ENCODE assay signal across 8 cellular contexts in genomic region chr3:49357466-49358216, GRCh38. TPM values are rescaled to one million over a fixed set of nuclear protein-coding genes. Genes with fewer than 3 reads are reported as not detected.
A peak's percentile ranks its signal among the peaks of the same experiment; 100 is the strongest.
DNase-seq lines count a peak whose midpoint lies in the region; ATAC-seq, FAIRE-seq and TF ChIP-seq lines count a peak whose summit lies in the region.

No MANE protein-coding gene starts in this region.

- no peaks in the 10 kb centered on the region; the same call in 2 of the 3 replicates for H3K79me2 ChIP-seq in K562 (ENCODE audit: control insufficient read depth, insufficient read depth, low read length)

- CTCF ChIA-PET in K562 (lab: Yijun Ruan, JAX; ENCODE audit: low intra/inter-chr PET ratio): no interaction called here

- H4K20me1 ChIP-seq in K562 (replicated peaks; ENCODE audit: control insufficient read depth, insufficient read depth, low read length): no peaks in the 10 kb centered on the region

- DNase-seq in T-helper 22 cell (ENCODE audit: low read depth): peak; percentile 21
- no peak for DNase-seq in K562 (ENCODE audit: extremely low read depth in 1 of 4, low spot score in 3 of 4)
- no peak for DNase-seq in SHP77 (lab: John Stamatoyannopoulos, UW)

- H3K9ac ChIP-seq in K562 (ENCODE audit: insufficient read depth in 1 of 2, low read depth in 2 of 2, low read length in 2 of 2) (no peak overlapping the region), iPS-18a (ENCODE audit: low read length) (peak overlapping the region; percentile 69), skeletal muscle tissue (ENCODE audit: low read depth in 1 of 3, low read length in 3 of 3) (peak overlapping the region; percentile 68 to 75 (median 70))

- TF ChIP-seq CTCF in K562 (IDR thresholded peaks at IDR 0.05 in 2 of 3, conservative IDR thresholded peaks at IDR 0.05 in 1 of 3; ENCODE audit: insufficient read depth in 2 of 3, low read depth in 1 of 3, low read length in 3 of 3): no peak

- no peak for TF ChIP-seq POLR2A in K562 (conservative IDR thresholded peaks at IDR 0.05)

- no peaks in the 10 kb centered on the region for H3K9me1 ChIP-seq in K562 (ENCODE audit: control insufficient read depth, insufficient read depth, low read length)

- no peak overlapping the region for H3K4me3 ChIP-seq in K562
- H3K4me3 ChIP-seq in iPS-18a (ENCODE audit: low read length): peak overlapping the region; percentile 80
- H3K4me3 ChIP-seq in skeletal muscle tissue (ENCODE audit: low read length in 3 of 3): peak overlapping the region; percentile 76 to 87 (median 83)

- H3K9me3 ChIP-seq in K562 (replicated peaks; ENCODE audit: control insufficient read depth, insufficient read depth, low read depth, low read length) (no peaks in the 10 kb centered on the region), iPS-18a (ENCODE audit: control insufficient read depth, low read depth, low read length) (no peaks in the 10 kb centered on the region), skeletal muscle tissue (ENCODE audit: control insufficient read depth in 3 of 3, low read length in 3 of 3) (no peaks in the 10 kb centered on the region)

- no peak for FAIRE-seq in K562 (lab: Jason Lieb, UNC)

- H3K36me3 ChIP-seq in K562 (ENCODE audit: control insufficient read depth, insufficient read depth, low read length) (peaks cover 52% of the 10 kb centered on the region; the same call in 2 of the 3 replicates), iPS-18a (ENCODE audit: control insufficient read depth, low read depth, low read length) (peaks cover 28% of the 10 kb centered on the region), skeletal muscle tissue (ENCODE audit: control insufficient read depth in 3 of 3, insufficient read depth in 3 of 3, low read length in 3 of 3) (peaks cover 26 to 28% (median 27%) of the 10 kb centered on the region in 3 donors)

- H3K4me2 ChIP-seq in K562 (ENCODE audit: insufficient read depth, low read length): no peak overlapping the region

- no peak for TF ChIP-seq EP300 in K562 (IDR thresholded peaks at IDR 0.05; ENCODE audit: low read length)

- no peak overlapping the region for H2AFZ ChIP-seq in K562 (ENCODE audit: low read depth, low read length)

- H3K27me3 ChIP-seq in K562 (ENCODE audit: control insufficient read depth in 2 of 2, insufficient read depth in 2 of 2, low read length in 2 of 2): no peaks in the 10 kb centered on the region
- H3K27me3 ChIP-seq in iPS-18a (ENCODE audit: control insufficient read depth, insufficient read depth, low read length): no peaks in the 10 kb centered on the region
- no peaks in the 10 kb centered on the region for H3K27me3 ChIP-seq in skeletal muscle tissue (ENCODE audit: control insufficient read depth in 3 of 3, insufficient read depth in 3 of 3, low read length in 3 of 3)

- H3K4me1 ChIP-seq in K562 (replicated peaks in 1 of 2; ENCODE audit: control insufficient read depth in 2 of 2, insufficient read depth in 2 of 2, low read length in 2 of 2) (peaks cover 0 to 2% of the 10 kb centered on the region in 2 experiments; a peak in 4 of 5 replicates), iPS-18a (ENCODE audit: control insufficient read depth, low read depth, low read length) (peaks cover 11% of the 10 kb centered on the region), skeletal muscle tissue (ENCODE audit: control insufficient read depth in 3 of 3, insufficient read depth in 3 of 3, low read length in 3 of 3) (peaks cover 22 to 26% (median 24%) of the 10 kb centered on the region in 3 donors)

- POLR2A ChIA-PET in K562 (lab: Yijun Ruan, JAX): no interaction called here

- 90% methylated on average over 13 of the region's 61 CpGs for WGBS in K562 (ENCODE audit: insufficient coverage, low coverage, missing lambda C conversion rate)

- ATAC-seq in GM18861 (IDR thresholded peaks at IDR 0.05; ENCODE audit: unreplicated experiment) (peak; percentile 9), HG03108 (IDR thresholded peaks at IDR 0.05; ENCODE audit: unreplicated experiment) (peak; percentile 8), K562 (no peak; the same call in 2 of the 3 replicates), HG02588 (IDR thresholded peaks at IDR 0.05; ENCODE audit: unreplicated experiment) (no peak)

- BruUV-seq in K562 (replicated peaks; lab: Mats Ljungman, UMichigan): no TSS peak

- no peak for TF ChIP-seq RAD21 in K562 (CRISPR knock-in tag; conservative IDR thresholded peaks at IDR 0.05 in 1 of 2, IDR thresholded peaks at IDR 0.05 in 1 of 2)

- H3K27ac ChIP-seq in K562 (ENCODE audit: extremely low read depth, low read depth, low read length) (no peak overlapping the region), iPS-18a (ENCODE audit: low read length) (peak overlapping the region; percentile 13), skeletal muscle tissue (ENCODE audit: low read depth, low read length) (peak overlapping the region; percentile 72)

- in situ Hi-C loops in K562 (cut with MboI): no loop called here

- intact Hi-C loops in K562 (cut with micrococcal nuclease): no loop called here

RNA-seq across cellular contexts. Expression of gene GPX1, which starts 0.5 kb away (rescaled TPM):
- total RNA-seq in K562 (2011; cell fraction: chromatin; rRNA removed; ENCODE audit: low replicate concordance): 4.0 and 12.8 TPM in 2 replicates
- 6.8 and 7.7 TPM in 2 replicates for total RNA-seq in K562 (2011; cell fraction: nucleolus; rRNA removed)
- total RNA-seq in K562 (2011; cell fraction: nucleoplasm; rRNA removed): 2.8 and 3.7 TPM in 2 replicates
- total RNA-seq in K562 (2014; rRNA removed) (0.57 TPM in 1 of 2 replicates, not detected in the other), K562 (2014; rRNA removed; fragmentation: Illumina TruSeq; extraction: Trizol) (not detected in 2 replicates), K562 (2015; rRNA removed; fragmentation: Illumina TruSeq; extraction: Trizol) (0.25 TPM in 1 of 2 replicates, not detected in the other), K562 (2021) (1.3 and 1.6 TPM in 2 replicates), skeletal muscle tissue (89.2 TPM)
- polyA plus RNA-seq in K562 (2011; rRNA removed) (0.08 TPM in 1 of 2 replicates, not detected in the other), K562 (2014; fragmentation: Illumina TruSeq; extraction: Trizol) (not detected in 2 replicates), K562 (2014; fragmentation: Nextera tagmentation; extraction: Ambion mirVana) (under 1 TPM in 1 of 2 experiments, not detected in 1; 0.08 TPM), K562 (2014; rRNA removed) (0.09 and 0.16 TPM in 2 replicates)
- 0.12 and 0.15 TPM in 2 replicates for polyA plus RNA-seq in K562 (2011; cell fraction: cytosol; rRNA removed)
- 1.0 and 2.1 TPM in 2 replicates for polyA plus RNA-seq in K562 (2011; cell fraction: nucleus; rRNA removed)
- polyA plus RNA-seq in K562 (2012): 0.37 TPM in 1 of 2 replicates, not detected in the other
- 0.32 and 0.60 TPM in 2 replicates for polyA minus RNA-seq in K562 (2011; rRNA and poly(A)+ RNA removed)
- 2.0 and 3.9 TPM in 2 replicates for polyA minus RNA-seq in K562 (2011; cell fraction: cytosol; rRNA and poly(A)+ RNA removed)
- polyA minus RNA-seq in K562 (2011; cell fraction: nucleus; rRNA and poly(A)+ RNA removed): 2.7 and 3.6 TPM in 2 replicates

RNA-seq across cellular contexts. Expression of gene USP4, which starts 17.8 kb away (rescaled TPM):
- 133 and 164 TPM in 2 replicates for total RNA-seq in K562 (2011; cell fraction: chromatin; rRNA removed; ENCODE audit: low replicate concordance)
- total RNA-seq in K562 (2011; cell fraction: nucleolus; rRNA removed): 65.0 and 68.9 TPM in 2 replicates
- total RNA-seq in K562 (2011; cell fraction: nucleoplasm; rRNA removed): 73.2 and 84.3 TPM in 2 replicates
- total RNA-seq in K562 (2014; rRNA removed) (11.8 and 22.1 TPM in 2 replicates), K562 (2014; rRNA removed; fragmentation: Illumina TruSeq; extraction: Trizol) (21.3 and 21.7 TPM in 2 replicates), K562 (2015; rRNA removed; fragmentation: Illumina TruSeq; extraction: Trizol) (20.8 and 21.1 TPM in 2 replicates), K562 (2021) (26.7 and 29.5 TPM in 2 replicates), skeletal muscle tissue (18.3 TPM)
- polyA plus RNA-seq in K562 (2011; rRNA removed) (34.2 and 40.4 TPM in 2 replicates), K562 (2014; fragmentation: Illumina TruSeq; extraction: Trizol) (24.7 and 28.2 TPM in 2 replicates), K562 (2014; fragmentation: Nextera tagmentation; extraction: Ambion mirVana) (10 to 100 TPM; 15.4 to 22.9 TPM), K562 (2014; rRNA removed) (20.4 and 26.1 TPM in 2 replicates)
- 15.9 and 25.7 TPM in 2 replicates for polyA plus RNA-seq in K562 (2011; cell fraction: cytosol; rRNA removed)
- 41.0 and 48.6 TPM in 2 replicates for polyA plus RNA-seq in K562 (2011; cell fraction: nucleus; rRNA removed)
- polyA plus RNA-seq in K562 (2012): 15.9 and 17.4 TPM in 2 replicates
- 92.0 and 112 TPM in 2 replicates for polyA minus RNA-seq in K562 (2011; rRNA and poly(A)+ RNA removed)
- polyA minus RNA-seq in K562 (2011; cell fraction: cytosol; rRNA and poly(A)+ RNA removed): 19.7 and 26.8 TPM in 2 replicates
- polyA minus RNA-seq in K562 (2011; cell fraction: nucleus; rRNA and poly(A)+ RNA removed): 25.7 and 36.9 TPM in 2 replicates

RNA-seq across cellular contexts. Expression of gene RHOA, which starts 54.1 kb away (rescaled TPM):
- 37.6 and 39.3 TPM in 2 replicates for total RNA-seq in K562 (2011; cell fraction: chromatin; rRNA removed; ENCODE audit: low replicate concordance)
- 40.9 and 41.2 TPM in 2 replicates for total RNA-seq in K562 (2011; cell fraction: nucleolus; rRNA removed)
- 54.2 and 73.1 TPM in 2 replicates for total RNA-seq in K562 (2011; cell fraction: nucleoplasm; rRNA removed)
- total RNA-seq in K562 (2014; rRNA removed) (136 and 147 TPM in 2 replicates), K562 (2014; rRNA removed; fragmentation: Illumina TruSeq; extraction: Trizol) (214 and 232 TPM in 2 replicates), K562 (2015; rRNA removed; fragmentation: Illumina TruSeq; extraction: Trizol) (229 and 236 TPM in 2 replicates), K562 (2021) (255 and 267 TPM in 2 replicates), skeletal muscle tissue (291 TPM)
- polyA plus RNA-seq in K562 (2011; rRNA removed) (136 and 148 TPM in 2 replicates), K562 (2014; fragmentation: Illumina TruSeq; extraction: Trizol) (269 and 334 TPM in 2 replicates), K562 (2014; fragmentation: Nextera tagmentation; extraction: Ambion mirVana) (100 to 1,000 TPM; 345 to 540 TPM), K562 (2014; rRNA removed) (147 and 152 TPM in 2 replicates)
- polyA plus RNA-seq in K562 (2011; cell fraction: cytosol; rRNA removed): 137 and 195 TPM in 2 replicates
- 75.2 and 120 TPM in 2 replicates for polyA plus RNA-seq in K562 (2011; cell fraction: nucleus; rRNA removed)
- 285 and 304 TPM in 2 replicates for polyA plus RNA-seq in K562 (2012)
- polyA minus RNA-seq in K562 (2011; rRNA and poly(A)+ RNA removed): 216 and 222 TPM in 2 replicates
- polyA minus RNA-seq in K562 (2011; cell fraction: cytosol; rRNA and poly(A)+ RNA removed): 249 and 294 TPM in 2 replicates
- polyA minus RNA-seq in K562 (2011; cell fraction: nucleus; rRNA and poly(A)+ RNA removed): 20.9 and 49.4 TPM in 2 replicates

RNA-seq across cellular contexts. Expression of gene TCTA, which starts 54.6 kb away (rescaled TPM):
- total RNA-seq in K562 (2011; cell fraction: chromatin; rRNA removed; ENCODE audit: low replicate concordance): 15.7 and 36.6 TPM in 2 replicates
- 21.7 and 24.9 TPM in 2 replicates for total RNA-seq in K562 (2011; cell fraction: nucleolus; rRNA removed)
- total RNA-seq in K562 (2011; cell fraction: nucleoplasm; rRNA removed): 23.7 and 33.4 TPM in 2 replicates
- total RNA-seq in K562 (2014; rRNA removed) (6.5 and 8.0 TPM in 2 replicates), K562 (2014; rRNA removed; fragmentation: Illumina TruSeq; extraction: Trizol) (6.4 and 6.6 TPM in 2 replicates), K562 (2015; rRNA removed; fragmentation: Illumina TruSeq; extraction: Trizol) (7.5 and 8.3 TPM in 2 replicates), K562 (2021) (7.7 and 8.2 TPM in 2 replicates), skeletal muscle tissue (8.9 TPM)
- polyA plus RNA-seq in K562 (2011; rRNA removed) (9.3 and 11.7 TPM in 2 replicates), K562 (2014; fragmentation: Illumina TruSeq; extraction: Trizol) (14.6 and 15.4 TPM in 2 replicates), K562 (2014; fragmentation: Nextera tagmentation; extraction: Ambion mirVana) (1 to 10 TPM; 4.0 to 4.2 TPM), K562 (2014; rRNA removed) (8.8 and 9.5 TPM in 2 replicates)
- 15.7 and 16.0 TPM in 2 replicates for polyA plus RNA-seq in K562 (2011; cell fraction: cytosol; rRNA removed)
- polyA plus RNA-seq in K562 (2011; cell fraction: nucleus; rRNA removed): 4.7 and 9.4 TPM in 2 replicates
- polyA plus RNA-seq in K562 (2012): 10.3 and 13.8 TPM in 2 replicates
- 7.7 and 9.8 TPM in 2 replicates for polyA minus RNA-seq in K562 (2011; rRNA and poly(A)+ RNA removed)
- polyA minus RNA-seq in K562 (2011; cell fraction: cytosol; rRNA and poly(A)+ RNA removed): 4.1 and 4.7 TPM in 2 replicates
- 5.7 and 8.4 TPM in 2 replicates for polyA minus RNA-seq in K562 (2011; cell fraction: nucleus; rRNA and poly(A)+ RNA removed)

Comparison
In these comparisons a context has a peak if more than half of its experiments do, and no peak if none do; other contexts are left out.
1. ATAC-seq: peak in GM18861 (single experiment) and HG03108 (single experiment); none in K562 (single experiment) and HG02588 (single experiment).
2. H3K9ac ChIP-seq: peak in iPS-18a (single experiment) and skeletal muscle tissue (3 of 3); none in K562 (0 of 2).